Comparison of ENCODE assay signal across 8 cellular contexts in genomic region chr14:68977137-68977740, GRCh38. TPM values are rescaled to one million over a fixed set of nuclear protein-coding genes. Genes with fewer than 3 reads are reported as not detected.
DNase-seq lines count a peak whose midpoint lies in the region; ATAC-seq and TF ChIP-seq lines count a peak whose summit lies in the region.

No MANE protein-coding gene starts in this region.

- H3K27ac Mint-ChIP-seq in GM23338 (peak overlapping the region; percentile 86), T-helper 17 cell (peak overlapping the region; percentile 92)

- H3K36me3 ChIP-seq in GM23338 (ENCODE audit: insufficient read depth), result 0 out of 2 replicates have a peak, but pooled peaks cover 3% of the 10 kb centered on the region

- ATAC-seq in GM23338 (no peak), T-helper 17 cell (no peak), HG03342 (IDR thresholded peaks at IDR 0.05; ENCODE audit: unreplicated experiment) (no peak)

- H3K9me3 ChIP-seq in T-helper 17 cell (ENCODE audit: control insufficient read depth, low read length, poor library complexity, severe bottlenecking), result no peaks in the 10 kb centered on the region

- TF ChIP-seq CTCF in GM23338 (conservative IDR thresholded peaks at IDR 0.05; ENCODE audit: low read depth in 2 of 2), result no peak

- H3K27ac ChIP-seq in GM23338 (ENCODE audit: low read depth), result peak overlapping the region; percentile 98

- H3F3A ChIP-seq in GM23338 (replicated peaks; ENCODE audit: low read depth), result peaks cover 16% of the 10 kb centered on the region; the same call in 1 of the 2 replicates

- H3K4me1 Mint-ChIP-seq in GM23338 (peaks cover 53% of the 10 kb centered on the region), T-helper 17 cell (peaks cover 36% of the 10 kb centered on the region)

- peaks cover 53% of the 10 kb centered on the region for H3K36me3 Mint-ChIP-seq in GM23338 (ENCODE audit: low read depth)
- H3K36me3 Mint-ChIP-seq in T-helper 17 cell (ENCODE audit: low read depth), result no peaks in the 10 kb centered on the region

- H3K9me2 ChIP-seq in GM23338 (ENCODE audit: insufficient read depth), result peaks cover 2% of the 10 kb centered on the region; the same call in 1 of the 2 replicates

- H3K4me3 ChIP-seq in GM23338, result peak overlapping the region; percentile 96

- H3K27me3 Mint-ChIP-seq in GM23338 (ENCODE audit: insufficient read depth, low read depth, poor library complexity), result peaks cover 23% of the 10 kb centered on the region
- no peaks in the 10 kb centered on the region for H3K27me3 Mint-ChIP-seq in T-helper 17 cell

- H3K4me3 Mint-ChIP-seq in GM23338 (peak overlapping the region; percentile 91), T-helper 17 cell (peak overlapping the region; percentile 87)

- DNase-seq in GM23338 (ENCODE audit: low spot score) (no peak), T-helper 17 cell (no peak), fibroblast of peridontal ligament (ENCODE audit: extremely low read depth) (peak; percentile 96), renal cortical epithelial cell (ENCODE audit: low read depth) (peak; percentile 89), NCI-H82 treated with DMSO at 0.1 percent for 48 hours (lab: John Stamatoyannopoulos, UW; ENCODE audit: unreplicated experiment) (no peak), NCI-H2081 (lab: John Stamatoyannopoulos, UW) (no peak), NCI-H2029 (lab: John Stamatoyannopoulos, UW) (no peak)

- H3K79me2 ChIP-seq in GM23338 (replicated peaks; ENCODE audit: insufficient read depth), result peaks cover 62% of the 10 kb centered on the region

- peak overlapping the region; percentile 88 for H3K4me2 ChIP-seq in GM23338

- H3K4me1 ChIP-seq in GM23338 (ENCODE audit: insufficient read depth), result peaks cover 42% of the 10 kb centered on the region

- H3K9me3 Mint-ChIP-seq in GM23338, result no peaks in the 10 kb centered on the region; the same call in 2 of the 3 replicates

- H2AFZ ChIP-seq in GM23338, result no peak overlapping the region

- peaks cover 40% of the 10 kb centered on the region for H4K20me1 ChIP-seq in GM23338 (replicated peaks; ENCODE audit: insufficient read depth)

- H3K27me3 ChIP-seq in GM23338 (ENCODE audit: insufficient read depth), result peaks cover 4% of the 10 kb centered on the region; the same call in 1 of the 2 replicates

TF ChIP-seq in GM23338, 12 proteins besides CTCF, POLR2A, EP300 and RAD21:
- TF ChIP-seq JUNB (IDR thresholded peaks at IDR 0.05; ENCODE audit: unreplicated experiment), result no peak
- no peak for TF ChIP-seq POLR2AphosphoS5 (IDR thresholded peaks at IDR 0.05; ENCODE audit: low read depth)
- no peak for TF ChIP-seq ZNF331 (CRISPR knock-in tag; IDR thresholded peaks at IDR 0.05; ENCODE audit: low read depth)
- TF ChIP-seq CREB1 (CRISPR knock-in tag; IDR thresholded peaks at IDR 0.05; ENCODE audit: low read depth), result no peak
- TF ChIP-seq STAT1 (IDR thresholded peaks at IDR 0.05; ENCODE audit: unreplicated experiment), result no peak
- no peak for TF ChIP-seq ETS1 (IDR thresholded peaks at IDR 0.05)
- TF ChIP-seq EZH2phosphoT487 (IDR thresholded peaks at IDR 0.05; ENCODE audit: unreplicated experiment), result no peak
- TF ChIP-seq EZH2 (IDR thresholded peaks at IDR 0.05; ENCODE audit: low read depth, unreplicated experiment), result no peak

RNA-seq across cellular contexts. Expression of gene ACTN1, which starts 1.9 kb away (rescaled TPM):
- 257 and 280 TPM in 2 replicates for total RNA-seq in GM23338 (2014; rRNA removed; shearing (Covaris generic))
- polyA plus RNA-seq in GM23338 (2016; fragmentation: Nextera tagmentation; extraction: Ambion mirVana), result 121 and 129 TPM in 2 replicates
- total RNA-seq in T-helper 17 cell, result 10 to 100 TPM; 36.8 to 88.9 TPM
- 304 and 802 TPM in 2 replicates for total RNA-seq in renal cortical epithelial cell

Comparison
In these comparisons a context has a peak if more than half of its experiments do, and no peak if none do; other contexts are left out.
1. DNase-seq: peak in fibroblast of peridontal ligament (single experiment) and renal cortical epithelial cell (single experiment); none in GM23338 (single experiment), T-helper 17 cell (0 of 3), NCI-H82 treated with DMSO at 0.1 percent for 48 hours (single experiment), NCI-H2081 (0 of 2) and NCI-H2029 (single experiment).